ENCODE assay signal across 9 cellular contexts in genomic region chr13:77386880-77387606, GRCh38.
A peak's percentile ranks its signal among the peaks of the same experiment; 100 is the strongest.
DNase-seq lines count a peak whose midpoint lies in the region; ATAC-seq and TF ChIP-seq lines count a peak whose summit lies in the region.
"Had no signal": no experiment of that assay in that cellular context is flagged by ENCODE, and none has a peak within 500 bp of the region (broad histone marks: within the 10 kb centered on the region; RNA-seq: fewer than 3 reads in every experiment).

No MANE protein-coding gene starts in this region.

- CTCF ChIA-PET in T-cell (lab: Charles Lee), result interaction anchor here (0.6 to 0.7 kb wide), 2 partner anchors 9 to 85 kb away, joined by 3 to 4 read pairs; no protein-coding TSS in a partner anchor

- H3K4me3 ChIP-seq in osteoblast (ENCODE audit: insufficient read depth, low read length), result no peak overlapping the region

- no peaks in the 10 kb centered on the region for H3K27me3 ChIP-seq in osteoblast (ENCODE audit: insufficient read depth, low read length)

- no peak for TF ChIP-seq CTCF in osteoblast (IDR thresholded peaks at IDR 0.05; ENCODE audit: extremely low read depth, low read depth, low read length)

- no peaks in the 10 kb centered on the region for H3K9me3 Mint-ChIP-seq in T-cell
- H3K9me3 Mint-ChIP-seq: central memory CD8-positive, alpha-beta T cell had no signal

- peaks cover 44% of the 10 kb centered on the region for H3K4me1 ChIP-seq in osteoblast (ENCODE audit: insufficient read depth, low read length)

- H3K79me2 ChIP-seq in osteoblast (ENCODE audit: insufficient read depth, low read length), result no peaks in the 10 kb centered on the region

- H3K4me3 Mint-ChIP-seq in T-cell, result no peak overlapping the region
- H3K4me3 Mint-ChIP-seq: central memory CD8-positive, alpha-beta T cell had no signal

- H3K36me3 ChIP-seq in osteoblast (ENCODE audit: insufficient read depth, low read length), result no peaks in the 10 kb centered on the region

- peak overlapping the region; percentile 40 for H3K4me2 ChIP-seq in osteoblast (ENCODE audit: insufficient read depth, low read length)

- POLR2A ChIA-PET in T-cell (lab: Charles Lee), result interaction anchor here in 1 of 2 donors (1.0 kb wide), 1 partner anchor 19 kb away, joined by 3 read pairs; no protein-coding TSS in a partner anchor

- no peaks in the 10 kb centered on the region for H4K20me1 ChIP-seq in osteoblast (ENCODE audit: insufficient read depth, low read length)

- H3K27ac ChIP-seq in osteoblast (ENCODE audit: low read depth, low read length), result peak overlapping the region; percentile 74

- H3K9me3 ChIP-seq in osteoblast (ENCODE audit: low read depth, low read length), result no peaks in the 10 kb centered on the region

- H3K36me3 Mint-ChIP-seq in T-cell, result no peaks in the 10 kb centered on the region

- no peaks in the 10 kb centered on the region for H3K27me3 Mint-ChIP-seq in T-cell
- H3K27me3 Mint-ChIP-seq: central memory CD8-positive, alpha-beta T cell had no signal

- H3K27ac Mint-ChIP-seq in T-cell, result no peak overlapping the region

- peak; percentile 75 for ATAC-seq in HG02623 (IDR thresholded peaks at IDR 0.05; ENCODE audit: unreplicated experiment)
- ATAC-seq in GM18861 (IDR thresholded peaks at IDR 0.05; ENCODE audit: unreplicated experiment), result no peak
- ATAC-seq in T-cell (replicated peaks in 1 of 4), result no peak

- peaks cover 4 to 8% (median 8%) of the 10 kb centered on the region in 3 donors for H3K4me1 Mint-ChIP-seq in T-cell
- H3K4me1 Mint-ChIP-seq: central memory CD8-positive, alpha-beta T cell had no signal

- peak; percentile 80 for DNase-seq in GM04504 (ENCODE audit: low read depth)
- DNase-seq in T1000 (lab: John Stamatoyannopoulos, UW), result peak; percentile 0
- DNase-seq in osteoblast (ENCODE audit: insufficient read length, low spot score, missing footprints), result peak; percentile 34
- no peak for DNase-seq in NCI-H748 (lab: John Stamatoyannopoulos, UW; ENCODE audit: unreplicated experiment)
- no peak for DNase-seq in stimulated activated CD4-positive, alpha-beta T cell treated with anti-CD3 and anti-CD28 coated beads, Interleukin-15, amount 100 ng/mL, for 24 hours
- DNase-seq in T-cell, result no peak

- no peak overlapping the region for H2AFZ ChIP-seq in osteoblast (ENCODE audit: low read length)

Comparison
In these comparisons a context has a peak if more than half of its experiments do, and no peak if none do; other contexts are left out.
1. DNase-seq: peak in GM04504 (single experiment), T1000 (single experiment) and osteoblast (single experiment); none in NCI-H748 (single experiment), stimulated activated CD4-positive, alpha-beta T cell treated with anti-CD3 and anti-CD28 coated beads, Interleukin-15, amount 100 ng/mL, for 24 hours (single experiment) and T-cell (0 of 34).